8 cellular contexts compared by ENCODE assay signal in the genomic region with DNA sequence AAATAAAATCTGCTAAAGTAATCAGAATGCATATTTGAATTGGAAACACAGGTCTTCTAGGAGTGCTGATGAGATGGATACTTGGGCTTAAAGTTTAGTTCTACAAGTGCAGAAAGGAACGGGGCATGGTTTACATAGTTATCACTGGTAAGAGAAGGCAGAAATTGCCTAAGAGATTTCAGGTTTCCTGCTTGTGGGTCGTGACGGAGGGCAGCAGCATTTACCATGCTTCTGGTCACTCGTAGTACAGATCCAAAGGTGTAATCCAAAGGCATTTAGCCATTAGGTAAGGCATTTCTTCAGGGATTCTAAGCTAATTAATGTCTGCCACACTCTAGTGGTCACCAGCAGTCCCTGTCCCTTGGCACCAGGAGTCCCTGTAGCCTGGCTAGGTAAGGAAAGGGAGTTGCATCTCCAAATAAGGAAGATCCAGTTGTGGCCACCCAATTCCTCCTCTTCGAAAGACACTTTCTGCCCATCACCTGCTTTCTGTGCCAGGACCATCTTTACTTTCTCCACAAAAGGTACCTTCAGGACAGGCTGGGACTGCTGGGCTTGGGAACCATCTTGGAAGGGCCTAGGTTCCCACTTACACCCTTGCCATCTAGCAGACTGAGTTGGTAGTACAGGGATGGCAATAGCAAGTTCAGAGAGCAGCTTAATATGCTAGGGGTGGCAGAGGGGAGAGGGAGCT. TPM values are rescaled to one million over a fixed set of nuclear protein-coding genes. Genes with fewer than 3 reads are reported as not detected.
DNase-seq lines count a peak whose midpoint lies in the region; ATAC-seq and TF ChIP-seq lines count a peak whose summit lies in the region.

No MANE protein-coding gene starts in this region.

- H3K9me2 ChIP-seq in MM.1S (replicated peaks; ENCODE audit: insufficient read depth, low read length): no peaks in the 10 kb centered on the region

- peaks cover 17% of the 10 kb centered on the region for H3K4me1 Mint-ChIP-seq in CD8-positive, alpha-beta T cell (ENCODE audit: low read depth)

- no peaks in the 10 kb centered on the region for H3K9me3 Mint-ChIP-seq in CD8-positive, alpha-beta T cell

- H3K4me3 Mint-ChIP-seq in CD8-positive, alpha-beta T cell: peak overlapping the region; percentile 99

- H3K36me3 ChIP-seq in CD8-positive, alpha-beta T cell (ENCODE audit: insufficient read depth, low read length): no peaks in the 10 kb centered on the region
- H3K36me3 ChIP-seq in MM.1S (replicated peaks; ENCODE audit: insufficient read depth, low read length): no peaks in the 10 kb centered on the region
- H3K36me3 ChIP-seq in neuron (ENCODE audit: insufficient read depth, low read length): no peaks in the 10 kb centered on the region

- peak overlapping the region; percentile 98 for H3K27ac Mint-ChIP-seq in CD8-positive, alpha-beta T cell

- intact Hi-C loops in CD8-positive, alpha-beta T cell (cut with DNase I, micrococcal nuclease): no loop called here

- no peak for ATAC-seq in CD8-positive, alpha-beta T cell
- ATAC-seq in GM19395 (IDR thresholded peaks at IDR 0.05; ENCODE audit: unreplicated experiment): no peak

- H4K20me1 ChIP-seq in MM.1S (ENCODE audit: insufficient read depth, low read length): no peaks in the 10 kb centered on the region

- peak overlapping the region; percentile 70; the same call in 1 of the 2 replicates for H2AFZ ChIP-seq in MM.1S (ENCODE audit: low read length)
- peak overlapping the region; percentile 38 for H2AFZ ChIP-seq in neuron (ENCODE audit: low read depth, low read length)

- peak overlapping the region; percentile 90 for H3K27ac ChIP-seq in CD8-positive, alpha-beta T cell (ENCODE audit: low read depth, low read length)
- H3K27ac ChIP-seq in MM.1S (ENCODE audit: low read length): peak overlapping the region; percentile 85; the same call in 1 of the 2 replicates
- H3K27ac ChIP-seq in coronary artery: peak overlapping the region; percentile 91 to 98

- peak overlapping the region; percentile 67 for H3K4me2 ChIP-seq in MM.1S (ENCODE audit: low read depth, low read length)

- no peak for TF ChIP-seq CTCF in CD8-positive, alpha-beta T cell (IDR thresholded peaks at IDR 0.05)
- no peak for TF ChIP-seq CTCF in MM.1S (IDR thresholded peaks at IDR 0.05; ENCODE audit: low read length)
- no peak for TF ChIP-seq CTCF in coronary artery (IDR thresholded peaks at IDR 0.05)

- H3F3A ChIP-seq in MM.1S (ENCODE audit: insufficient read depth, low read length): no peaks in the 10 kb centered on the region

- POLR2A ChIA-PET in CD8-positive, alpha-beta T cell (lab: Charles Lee): interaction anchor here (0.6 to 2.4 kb wide), 3 partner anchors 55 to 289 kb away, joined by 7 to 21 read pairs (median 12); a partner anchor contains a TSS

- no peaks in the 10 kb centered on the region for H3K9me3 ChIP-seq in CD8-positive, alpha-beta T cell (ENCODE audit: low read length)
- H3K9me3 ChIP-seq in MM.1S (replicated peaks; ENCODE audit: insufficient read depth, low read length) (no peaks in the 10 kb centered on the region), neuron (ENCODE audit: low read length) (no peaks in the 10 kb centered on the region)

- H3K27me3 ChIP-seq in CD8-positive, alpha-beta T cell (ENCODE audit: insufficient read depth, low read length): no peaks in the 10 kb centered on the region
- H3K27me3 ChIP-seq in MM.1S (replicated peaks; ENCODE audit: insufficient read depth, low read length) (no peaks in the 10 kb centered on the region), neuron (ENCODE audit: insufficient read depth, low read length) (no peaks in the 10 kb centered on the region)

- CTCF ChIA-PET in CD8-positive, alpha-beta T cell (lab: Charles Lee): no interaction called here

- H3K9ac ChIP-seq in MM.1S (ENCODE audit: low read length): peak overlapping the region; percentile 92; the same call in 1 of the 2 replicates

- no peak for DNase-seq in CD8-positive, alpha-beta T cell
- DNase-seq in MM.1S (no peak), coronary artery (ENCODE audit: low spot score) (peak; percentile 53), NCI-H187 treated with DMSO at 0.1 percent for 48 hours (lab: John Stamatoyannopoulos, UW) (no peak)
- no peak for DNase-seq in stimulated activated CD4-positive, alpha-beta T cell treated with anti-CD3 and anti-CD28 coated beads, Interleukin-15, amount 100 ng/mL, for 24 hours
- DNase-seq in effector CD4-positive, alpha-beta T cell: no peak

- H3K27me3 Mint-ChIP-seq in CD8-positive, alpha-beta T cell (ENCODE audit: low read depth): no peaks in the 10 kb centered on the region

- H3K4me3 ChIP-seq in CD8-positive, alpha-beta T cell (ENCODE audit: low read depth, low read length): peak overlapping the region; percentile 100
- peak overlapping the region; percentile 53; the same call in 1 of the 2 replicates for H3K4me3 ChIP-seq in MM.1S (ENCODE audit: low read length)
- H3K4me3 ChIP-seq in coronary artery: peak overlapping the region; percentile 89
- H3K4me3 ChIP-seq in neuron (ENCODE audit: low read length): peak overlapping the region; percentile 76

- H3K36me3 Mint-ChIP-seq in CD8-positive, alpha-beta T cell: peaks cover 7% of the 10 kb centered on the region

- peaks cover 12% of the 10 kb centered on the region for H3K4me1 ChIP-seq in CD8-positive, alpha-beta T cell (ENCODE audit: insufficient read depth, low read length)
- H3K4me1 ChIP-seq in MM.1S (ENCODE audit: low read length) (peaks cover 7% of the 10 kb centered on the region; the same call in 1 of the 2 replicates), neuron (ENCODE audit: insufficient read depth, low read length) (peaks cover 19% of the 10 kb centered on the region)

- peaks cover 7% of the 10 kb centered on the region for H3K79me2 ChIP-seq in MM.1S (ENCODE audit: low read length)

RNA-seq across cellular contexts. Expression of a gene that starts 1.5 kb away (rescaled TPM):
- total RNA-seq in CD8-positive, alpha-beta T cell: 1 to 10 TPM; 4.2 to 5.9 TPM

RNA-seq across cellular contexts. Expression of a gene that starts 1.7 kb away (rescaled TPM):
- 1 to 10 TPM; 8.4 to 9.6 TPM for total RNA-seq in CD8-positive, alpha-beta T cell

RNA-seq across cellular contexts. Expression of a gene that starts 51.4 kb away (rescaled TPM):
- total RNA-seq in CD8-positive, alpha-beta T cell: not detected

RNA-seq across cellular contexts. Expression of a gene that starts 54.5 kb away (rescaled TPM):
- 1 to 10 TPM; 4.3 to 4.6 TPM for total RNA-seq in CD8-positive, alpha-beta T cell

RNA-seq across cellular contexts. Expression of a gene that starts 54.8 kb away (rescaled TPM):
- total RNA-seq in CD8-positive, alpha-beta T cell: under 1 TPM; 0.50 to 0.52 TPM
